In genomic region chr16:70738083-70738977, GRCh38 we compare ENCODE assay signal across 8 cellular contexts. TPM values are rescaled to one million over a fixed set of nuclear protein-coding genes. Genes with fewer than 3 reads are reported as not detected.
DNase-seq lines count a peak whose midpoint lies in the region; ATAC-seq and TF ChIP-seq lines count a peak whose summit lies in the region.

No MANE protein-coding gene starts in this region.

- H3K9me3 ChIP-seq in testis = no peaks in the 10 kb centered on the region

- H3K4me1 ChIP-seq in testis = peaks cover 16% of the 10 kb centered on the region

- intact Hi-C loops in testis (cut with DNase I; ENCODE audit: low total_unique reads) = no loop called here

- no peak overlapping the region for H3K4me3 ChIP-seq in testis

- peaks cover 0 to under 1% (median 0%) of the 10 kb centered on the region in 5 experiments for H3K9me3 Mint-ChIP-seq in brain

- no peaks in the 10 kb centered on the region for H3K27me3 ChIP-seq in testis

- H3K27me3 Mint-ChIP-seq in brain = peaks cover 3% of the 10 kb centered on the region

- DNase-seq in AG08395 (ENCODE audit: low spot score) (peak; percentile 86), OCI-M1 (lab: John Stamatoyannopoulos, UW) (peak; percentile 3), iris pigment epithelial cell (ENCODE audit: low read depth) (peak; percentile 61), testis (no peak)
- DNase-seq in stimulated activated naive CD8-positive, alpha-beta T cell treated with anti-CD3 and anti-CD28 coated beads, Interleukin-15, Interleukin-2, amounts not matched to agents 100 U/mL and 50 U/mL, for 24 hours = peak; percentile 62

- 80 to 82% methylated on average over 19 to 22 of the region's 22 CpGs for WGBS in testis, 2 donors

- peak overlapping the region in 1 of 2 donors; percentile 22 for H3K27ac ChIP-seq in testis

- H3K4me3 Mint-ChIP-seq in brain = peak overlapping the region in 1 of 5 experiments; percentile 49

- peak; percentile 16 for ATAC-seq in stimulated activated naive CD8-positive, alpha-beta T cell treated with anti-CD3 and anti-CD28 coated beads, Interleukin-15, Interleukin-2, amounts not matched to agents 100 U/mL and 50 U/mL, for 24 hours
- no peak for ATAC-seq in HG03280 (IDR thresholded peaks at IDR 0.05; ENCODE audit: unreplicated experiment)

- no peaks in the 10 kb centered on the region for H3K36me3 ChIP-seq in testis (ENCODE audit: low read depth, missing control alignments)

- peak; percentile 60 for TF ChIP-seq CTCF in GM12874 (IDR thresholded peaks at IDR 0.05; ENCODE audit: insufficient read depth, low read depth, low read length)
- peak; percentile 56 to 64 for TF ChIP-seq CTCF in brain (conservative IDR thresholded peaks at IDR 0.05)
- peak in 1 of 3 experiments; percentile 27 for TF ChIP-seq CTCF in testis (IDR thresholded peaks at IDR 0.05)

- peaks cover 19% of the 10 kb centered on the region for H3K36me3 Mint-ChIP-seq in brain

- H3K27ac Mint-ChIP-seq in brain = peak overlapping the region; percentile 76 to 93 (median 90)

- TF ChIP-seq POLR2A in testis (IDR thresholded peaks at IDR 0.05) = no peak

- peaks cover 64% of the 10 kb centered on the region for H3K4me1 Mint-ChIP-seq in brain

RNA-seq across cellular contexts. Expression of gene MTSS2, which starts 52.5 kb away (rescaled TPM):
- polyA plus RNA-seq in brain (ENCODE audit: insufficient read depth, low read depth, low replicate concordance) = 231 TPM
- 10 to 100 TPM; 25.6 to 28.7 TPM for total RNA-seq in testis
- polyA plus RNA-seq in testis (ENCODE audit: insufficient read depth, low read depth, low replicate concordance) = 24.6 TPM
